In genomic region chr17:75096082-75096625, GRCh38 we compare ENCODE assay signal across 1 cellular context.
TF ChIP-seq lines count a peak whose summit lies in the region.

No MANE protein-coding gene starts in this region.

TF ChIP-seq in GM12878, 131 proteins besides CTCF, POLR2A, EP300 and RAD21:
- no peak for TF ChIP-seq BACH1 (IDR thresholded peaks at IDR 0.05; ENCODE audit: borderline replicate concordance)
- peak; percentile 39; the same call in 1 of the 2 replicates for TF ChIP-seq CHD2 (IDR thresholded peaks at IDR 0.05; ENCODE audit: borderline replicate concordance, low read depth, low read length)
- no peak for TF ChIP-seq YY1 (IDR thresholded peaks at IDR 0.05; ENCODE audit: low read depth, low read length)
